In the genomic region with DNA sequence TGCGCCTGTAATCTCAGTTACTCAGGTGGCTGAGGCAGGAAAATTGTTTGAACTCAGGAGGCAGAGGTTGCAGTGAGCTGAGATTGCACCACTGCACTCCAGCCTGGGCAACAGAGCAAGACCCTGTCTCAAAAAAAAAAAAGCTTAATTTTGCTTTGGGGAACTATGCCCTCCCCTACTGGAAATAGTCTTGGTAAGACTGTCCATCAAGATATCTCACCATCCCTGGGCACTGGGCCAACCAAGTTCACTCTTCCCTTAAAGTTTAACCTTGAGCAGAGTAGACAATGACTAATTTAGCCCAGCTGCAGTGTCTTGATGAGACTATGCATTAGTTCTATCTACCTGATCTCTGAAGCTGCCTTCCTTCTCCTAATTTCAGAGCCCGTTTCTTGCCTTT, we compare ENCODE assay signal across 1 cellular context.
TF ChIP-seq lines count a peak whose summit lies in the region.

No MANE protein-coding gene starts in this region.

TF ChIP-seq in K562, 482 proteins besides CTCF, POLR2A, EP300 and RAD21 (continues in another document):
- TF ChIP-seq FOXP1 (CRISPR knock-in tag; IDR thresholded peaks at IDR 0.05) (no peak), ZNF79 (CRISPR knock-in tag; IDR thresholded peaks at IDR 0.05; ENCODE audit: low read depth) (no peak), NCOR1 (IDR thresholded peaks at IDR 0.05) (0 out of 2 replicates have a peak, but pooled peaks have one; percentile 7), ZNF76 (CRISPR knock-in tag; IDR thresholded peaks at IDR 0.05; ENCODE audit: borderline replicate concordance) (no peak), C11orf30 (IDR thresholded peaks at IDR 0.05; ENCODE audit: low read depth) (no peak), TAF9B (IDR thresholded peaks at IDR 0.05; ENCODE audit: partially characterized antibody) (no peak), MEF2A (IDR thresholded peaks at IDR 0.05; ENCODE audit: control insufficient read depth, low read depth, low read length) (no peak), ZNF311 (CRISPR knock-in tag; IDR thresholded peaks at IDR 0.05) (no peak), CBFA2T2 (conservative IDR thresholded peaks at IDR 0.05) (0 out of 2 replicates have a peak, but pooled peaks have one; percentile 9), SLC30A9 (CRISPR knock-in tag; IDR thresholded peaks at IDR 0.05) (no peak), ZNF696 (CRISPR knock-in tag; conservative IDR thresholded peaks at IDR 0.05) (no peak), GATA2 (CRISPR knock-in tag; IDR thresholded peaks at IDR 0.05) (peak; percentile 80), SIRT6 (IDR thresholded peaks at IDR 0.05; ENCODE audit: low read depth, low read length) (no peak), ZC3H11A (IDR thresholded peaks at IDR 0.05; ENCODE audit: low read depth, low read length) (no peak), HLTF (IDR thresholded peaks at IDR 0.05) (no peak), TOE1 (IDR thresholded peaks at IDR 0.05; ENCODE audit: borderline replicate concordance) (no peak), TOE1 (CRISPR knock-in tag; IDR thresholded peaks at IDR 0.05; ENCODE audit: borderline replicate concordance, low read depth) (no peak), HCFC1 (IDR thresholded peaks at IDR 0.05; ENCODE audit: low read depth, low read length) (no peak), SIN3B (IDR thresholded peaks at IDR 0.05; ENCODE audit: low read depth) (no peak), ETS2 (tag; IDR thresholded peaks at IDR 0.05; ENCODE audit: borderline replicate concordance, poor library complexity, severe bottlenecking) (no peak), NONO (IDR thresholded peaks at IDR 0.05; ENCODE audit: low read depth in 2 of 2, low read length in 1 of 2) (no peak), NFIX (CRISPR knock-in tag; IDR thresholded peaks at IDR 0.05; ENCODE audit: low read depth) (no peak), ESRRB (CRISPR knock-in tag; IDR thresholded peaks at IDR 0.05; ENCODE audit: borderline replicate concordance) (no peak), NR4A1 (CRISPR knock-in tag; IDR thresholded peaks at IDR 0.05) (no peak), NR4A1 (tag; IDR thresholded peaks at IDR 0.05) (no peak), ZNF699 (CRISPR knock-in tag; IDR thresholded peaks at IDR 0.05; ENCODE audit: insufficient replicate concordance) (no peak), HNRNPK (IDR thresholded peaks at IDR 0.05; ENCODE audit: low read depth, low read length, poor library complexity, severe bottlenecking) (no peak), ZNF707 (CRISPR knock-in tag; conservative IDR thresholded peaks at IDR 0.05) (no peak), RBM34 (IDR thresholded peaks at IDR 0.05; ENCODE audit: borderline replicate concordance, insufficient read depth, low read length) (no peak), MEF2D (tag; conservative IDR thresholded peaks at IDR 0.05; ENCODE audit: low read depth) (no peak), ETV1 (tag; conservative IDR thresholded peaks at IDR 0.05; ENCODE audit: low read depth) (no peak), RCOR1 (IDR thresholded peaks at IDR 0.05; ENCODE audit: borderline replicate concordance in 1 of 2, low read depth in 2 of 2, low read length in 2 of 2) (peak in 1 of 2 experiments; percentile 50; a peak in 1 of 4 replicates), SMARCC2 (IDR thresholded peaks at IDR 0.05; ENCODE audit: low read depth) (peak; percentile 44; the same call in 1 of the 2 replicates), MTA2 (IDR thresholded peaks at IDR 0.05; ENCODE audit: low read depth) (peak; percentile 15; the same call in 1 of the 2 replicates), FOSL1 (tag; conservative IDR thresholded peaks at IDR 0.05) (peak; percentile 78), CBFA2T3 (IDR thresholded peaks at IDR 0.05) (peak; percentile 57)
- TF ChIP-seq, protein P1, sequence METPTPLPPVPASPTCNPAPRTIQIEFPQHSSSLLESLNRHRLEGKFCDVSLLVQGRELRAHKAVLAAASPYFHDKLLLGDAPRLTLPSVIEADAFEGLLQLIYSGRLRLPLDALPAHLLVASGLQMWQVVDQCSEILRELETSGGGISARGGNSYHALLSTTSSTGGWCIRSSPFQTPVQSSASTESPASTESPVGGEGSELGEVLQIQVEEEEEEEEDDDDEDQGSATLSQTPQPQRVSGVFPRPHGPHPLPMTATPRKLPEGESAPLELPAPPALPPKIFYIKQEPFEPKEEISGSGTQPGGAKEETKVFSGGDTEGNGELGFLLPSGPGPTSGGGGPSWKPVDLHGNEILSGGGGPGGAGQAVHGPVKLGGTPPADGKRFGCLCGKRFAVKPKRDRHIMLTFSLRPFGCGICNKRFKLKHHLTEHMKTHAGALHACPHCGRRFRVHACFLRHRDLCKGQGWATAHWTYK (CRISPR knock-in tag; IDR thresholded peaks at IDR 0.05): no peak
- TF ChIP-seq, protein P2, sequence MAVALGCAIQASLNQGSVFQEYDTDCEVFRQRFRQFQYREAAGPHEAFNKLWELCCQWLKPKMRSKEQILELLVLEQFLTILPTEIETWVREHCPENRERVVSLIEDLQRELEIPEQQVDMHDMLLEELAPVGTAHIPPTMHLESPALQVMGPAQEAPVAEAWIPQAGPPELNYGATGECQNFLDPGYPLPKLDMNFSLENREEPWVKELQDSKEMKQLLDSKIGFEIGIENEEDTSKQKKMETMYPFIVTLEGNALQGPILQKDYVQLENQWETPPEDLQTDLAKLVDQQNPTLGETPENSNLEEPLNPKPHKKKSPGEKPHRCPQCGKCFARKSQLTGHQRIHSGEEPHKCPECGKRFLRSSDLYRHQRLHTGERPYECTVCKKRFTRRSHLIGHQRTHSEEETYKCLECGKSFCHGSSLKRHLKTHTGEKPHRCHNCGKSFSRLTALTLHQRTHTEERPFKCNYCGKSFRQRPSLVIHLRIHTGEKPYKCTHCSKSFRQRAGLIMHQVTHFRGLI (CRISPR knock-in tag; IDR thresholded peaks at IDR 0.05): no peak
- TF ChIP-seq, protein P3, sequence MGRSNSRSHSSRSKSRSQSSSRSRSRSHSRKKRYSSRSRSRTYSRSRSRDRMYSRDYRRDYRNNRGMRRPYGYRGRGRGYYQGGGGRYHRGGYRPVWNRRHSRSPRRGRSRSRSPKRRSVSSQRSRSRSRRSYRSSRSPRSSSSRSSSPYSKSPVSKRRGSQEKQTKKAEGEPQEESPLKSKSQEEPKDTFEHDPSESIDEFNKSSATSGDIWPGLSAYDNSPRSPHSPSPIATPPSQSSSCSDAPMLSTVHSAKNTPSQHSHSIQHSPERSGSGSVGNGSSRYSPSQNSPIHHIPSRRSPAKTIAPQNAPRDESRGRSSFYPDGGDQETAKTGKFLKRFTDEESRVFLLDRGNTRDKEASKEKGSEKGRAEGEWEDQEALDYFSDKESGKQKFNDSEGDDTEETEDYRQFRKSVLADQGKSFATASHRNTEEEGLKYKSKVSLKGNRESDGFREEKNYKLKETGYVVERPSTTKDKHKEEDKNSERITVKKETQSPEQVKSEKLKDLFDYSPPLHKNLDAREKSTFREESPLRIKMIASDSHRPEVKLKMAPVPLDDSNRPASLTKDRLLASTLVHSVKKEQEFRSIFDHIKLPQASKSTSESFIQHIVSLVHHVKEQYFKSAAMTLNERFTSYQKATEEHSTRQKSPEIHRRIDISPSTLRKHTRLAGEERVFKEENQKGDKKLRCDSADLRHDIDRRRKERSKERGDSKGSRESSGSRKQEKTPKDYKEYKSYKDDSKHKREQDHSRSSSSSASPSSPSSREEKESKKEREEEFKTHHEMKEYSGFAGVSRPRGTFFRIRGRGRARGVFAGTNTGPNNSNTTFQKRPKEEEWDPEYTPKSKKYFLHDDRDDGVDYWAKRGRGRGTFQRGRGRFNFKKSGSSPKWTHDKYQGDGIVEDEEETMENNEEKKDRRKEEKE (IDR thresholded peaks at IDR 0.05; ENCODE audit: borderline replicate concordance in 1 of 2, control insufficient read depth in 1 of 2, low read depth in 2 of 2, low read length in 1 of 2): no peak
- TF ChIP-seq, protein P4, sequence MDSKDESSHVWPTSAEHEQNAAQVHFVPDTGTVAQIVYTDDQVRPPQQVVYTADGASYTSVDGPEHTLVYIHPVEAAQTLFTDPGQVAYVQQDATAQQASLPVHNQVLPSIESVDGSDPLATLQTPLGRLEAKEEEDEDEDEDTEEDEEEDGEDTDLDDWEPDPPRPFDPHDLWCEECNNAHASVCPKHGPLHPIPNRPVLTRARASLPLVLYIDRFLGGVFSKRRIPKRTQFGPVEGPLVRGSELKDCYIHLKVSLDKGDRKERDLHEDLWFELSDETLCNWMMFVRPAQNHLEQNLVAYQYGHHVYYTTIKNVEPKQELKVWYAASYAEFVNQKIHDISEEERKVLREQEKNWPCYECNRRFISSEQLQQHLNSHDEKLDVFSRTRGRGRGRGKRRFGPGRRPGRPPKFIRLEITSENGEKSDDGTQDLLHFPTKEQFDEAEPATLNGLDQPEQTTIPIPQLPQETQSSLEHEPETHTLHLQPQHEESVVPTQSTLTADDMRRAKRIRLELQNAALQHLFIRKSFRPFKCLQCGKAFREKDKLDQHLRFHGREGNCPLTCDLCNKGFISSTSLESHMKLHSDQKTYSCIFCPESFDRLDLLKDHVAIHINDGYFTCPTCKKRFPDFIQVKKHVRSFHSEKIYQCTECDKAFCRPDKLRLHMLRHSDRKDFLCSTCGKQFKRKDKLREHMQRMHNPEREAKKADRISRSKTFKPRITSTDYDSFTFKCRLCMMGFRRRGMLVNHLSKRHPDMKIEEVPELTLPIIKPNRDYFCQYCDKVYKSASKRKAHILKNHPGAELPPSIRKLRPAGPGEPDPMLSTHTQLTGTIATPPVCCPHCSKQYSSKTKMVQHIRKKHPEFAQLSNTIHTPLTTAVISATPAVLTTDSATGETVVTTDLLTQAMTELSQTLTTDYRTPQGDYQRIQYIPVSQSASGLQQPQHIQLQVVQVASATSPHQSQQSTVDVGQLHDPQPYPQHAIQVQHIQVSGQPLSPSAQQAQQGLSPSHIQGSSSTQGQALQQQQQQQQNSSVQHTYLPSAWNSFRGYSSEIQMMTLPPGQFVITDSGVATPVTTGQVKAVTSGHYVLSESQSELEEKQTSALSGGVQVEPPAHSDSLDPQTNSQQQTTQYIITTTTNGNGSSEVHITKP (IDR thresholded peaks at IDR 0.05; ENCODE audit: partially characterized antibody): no peak
- TF ChIP-seq, protein P5, sequence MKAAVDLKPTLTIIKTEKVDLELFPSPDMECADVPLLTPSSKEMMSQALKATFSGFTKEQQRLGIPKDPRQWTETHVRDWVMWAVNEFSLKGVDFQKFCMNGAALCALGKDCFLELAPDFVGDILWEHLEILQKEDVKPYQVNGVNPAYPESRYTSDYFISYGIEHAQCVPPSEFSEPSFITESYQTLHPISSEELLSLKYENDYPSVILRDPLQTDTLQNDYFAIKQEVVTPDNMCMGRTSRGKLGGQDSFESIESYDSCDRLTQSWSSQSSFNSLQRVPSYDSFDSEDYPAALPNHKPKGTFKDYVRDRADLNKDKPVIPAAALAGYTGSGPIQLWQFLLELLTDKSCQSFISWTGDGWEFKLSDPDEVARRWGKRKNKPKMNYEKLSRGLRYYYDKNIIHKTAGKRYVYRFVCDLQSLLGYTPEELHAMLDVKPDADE (conservative IDR thresholded peaks at IDR 0.05; ENCODE audit: control insufficient read depth, low read depth, low read length): no peak
- TF ChIP-seq, protein P6, sequence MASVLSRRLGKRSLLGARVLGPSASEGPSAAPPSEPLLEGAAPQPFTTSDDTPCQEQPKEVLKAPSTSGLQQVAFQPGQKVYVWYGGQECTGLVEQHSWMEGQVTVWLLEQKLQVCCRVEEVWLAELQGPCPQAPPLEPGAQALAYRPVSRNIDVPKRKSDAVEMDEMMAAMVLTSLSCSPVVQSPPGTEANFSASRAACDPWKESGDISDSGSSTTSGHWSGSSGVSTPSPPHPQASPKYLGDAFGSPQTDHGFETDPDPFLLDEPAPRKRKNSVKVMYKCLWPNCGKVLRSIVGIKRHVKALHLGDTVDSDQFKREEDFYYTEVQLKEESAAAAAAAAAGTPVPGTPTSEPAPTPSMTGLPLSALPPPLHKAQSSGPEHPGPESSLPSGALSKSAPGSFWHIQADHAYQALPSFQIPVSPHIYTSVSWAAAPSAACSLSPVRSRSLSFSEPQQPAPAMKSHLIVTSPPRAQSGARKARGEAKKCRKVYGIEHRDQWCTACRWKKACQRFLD (CRISPR knock-in tag; IDR thresholded peaks at IDR 0.05): no peak
- TF ChIP-seq, protein P7, sequence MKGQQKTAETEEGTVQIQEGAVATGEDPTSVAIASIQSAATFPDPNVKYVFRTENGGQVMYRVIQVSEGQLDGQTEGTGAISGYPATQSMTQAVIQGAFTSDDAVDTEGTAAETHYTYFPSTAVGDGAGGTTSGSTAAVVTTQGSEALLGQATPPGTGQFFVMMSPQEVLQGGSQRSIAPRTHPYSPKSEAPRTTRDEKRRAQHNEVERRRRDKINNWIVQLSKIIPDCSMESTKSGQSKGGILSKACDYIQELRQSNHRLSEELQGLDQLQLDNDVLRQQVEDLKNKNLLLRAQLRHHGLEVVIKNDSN (CRISPR knock-in tag; IDR thresholded peaks at IDR 0.05): no peak
- TF ChIP-seq, protein P8, sequence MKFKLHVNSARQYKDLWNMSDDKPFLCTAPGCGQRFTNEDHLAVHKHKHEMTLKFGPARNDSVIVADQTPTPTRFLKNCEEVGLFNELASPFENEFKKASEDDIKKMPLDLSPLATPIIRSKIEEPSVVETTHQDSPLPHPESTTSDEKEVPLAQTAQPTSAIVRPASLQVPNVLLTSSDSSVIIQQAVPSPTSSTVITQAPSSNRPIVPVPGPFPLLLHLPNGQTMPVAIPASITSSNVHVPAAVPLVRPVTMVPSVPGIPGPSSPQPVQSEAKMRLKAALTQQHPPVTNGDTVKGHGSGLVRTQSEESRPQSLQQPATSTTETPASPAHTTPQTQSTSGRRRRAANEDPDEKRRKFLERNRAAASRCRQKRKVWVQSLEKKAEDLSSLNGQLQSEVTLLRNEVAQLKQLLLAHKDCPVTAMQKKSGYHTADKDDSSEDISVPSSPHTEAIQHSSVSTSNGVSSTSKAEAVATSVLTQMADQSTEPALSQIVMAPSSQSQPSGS (CRISPR knock-in tag; IDR thresholded peaks at IDR 0.05): no peak
- TF ChIP-seq, protein P9, sequence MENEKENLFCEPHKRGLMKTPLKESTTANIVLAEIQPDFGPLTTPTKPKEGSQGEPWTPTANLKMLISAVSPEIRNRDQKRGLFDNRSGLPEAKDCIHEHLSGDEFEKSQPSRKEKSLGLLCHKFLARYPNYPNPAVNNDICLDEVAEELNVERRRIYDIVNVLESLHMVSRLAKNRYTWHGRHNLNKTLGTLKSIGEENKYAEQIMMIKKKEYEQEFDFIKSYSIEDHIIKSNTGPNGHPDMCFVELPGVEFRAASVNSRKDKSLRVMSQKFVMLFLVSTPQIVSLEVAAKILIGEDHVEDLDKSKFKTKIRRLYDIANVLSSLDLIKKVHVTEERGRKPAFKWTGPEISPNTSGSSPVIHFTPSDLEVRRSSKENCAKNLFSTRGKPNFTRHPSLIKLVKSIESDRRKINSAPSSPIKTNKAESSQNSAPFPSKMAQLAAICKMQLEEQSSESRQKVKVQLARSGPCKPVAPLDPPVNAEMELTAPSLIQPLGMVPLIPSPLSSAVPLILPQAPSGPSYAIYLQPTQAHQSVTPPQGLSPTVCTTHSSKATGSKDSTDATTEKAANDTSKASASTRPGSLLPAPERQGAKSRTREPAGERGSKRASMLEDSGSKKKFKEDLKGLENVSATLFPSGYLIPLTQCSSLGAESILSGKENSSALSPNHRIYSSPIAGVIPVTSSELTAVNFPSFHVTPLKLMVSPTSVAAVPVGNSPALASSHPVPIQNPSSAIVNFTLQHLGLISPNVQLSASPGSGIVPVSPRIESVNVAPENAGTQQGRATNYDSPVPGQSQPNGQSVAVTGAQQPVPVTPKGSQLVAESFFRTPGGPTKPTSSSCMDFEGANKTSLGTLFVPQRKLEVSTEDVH (IDR thresholded peaks at IDR 0.05; ENCODE audit: low read depth, partially characterized antibody): no peak
